In the genomic region with DNA sequence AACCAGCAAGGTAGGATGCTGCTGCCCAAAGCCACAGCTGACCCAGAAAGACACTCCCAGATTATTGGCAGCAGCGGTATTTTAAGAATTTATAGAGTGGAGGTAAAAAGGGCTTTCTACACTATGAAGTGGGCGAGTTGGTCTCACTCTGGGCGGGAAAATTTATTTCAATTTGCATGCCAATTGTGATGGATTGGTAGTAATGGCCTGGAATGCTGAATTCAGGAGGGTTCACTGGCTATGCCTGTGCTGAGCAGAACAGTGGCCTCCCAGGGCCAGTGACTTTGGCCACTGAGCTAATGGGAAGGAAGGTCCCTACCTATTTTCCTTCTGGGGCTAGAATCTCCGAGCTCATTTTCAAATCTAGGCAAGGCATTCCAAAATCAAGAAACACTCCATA, we compare ENCODE assay signal across 3 cellular contexts.
TF ChIP-seq lines count a peak whose summit lies in the region.

No MANE protein-coding gene starts in this region.

TF ChIP-seq in GM23338, 12 proteins besides CTCF, POLR2A, EP300 and RAD21:
- TF ChIP-seq ZNF114 (CRISPR knock-in tag; IDR thresholded peaks at IDR 0.05) (no peak), NANOG (IDR thresholded peaks at IDR 0.05; ENCODE audit: borderline replicate concordance) (no peak), ZNF331 (CRISPR knock-in tag; IDR thresholded peaks at IDR 0.05; ENCODE audit: low read depth) (no peak), ETS1 (IDR thresholded peaks at IDR 0.05) (no peak), REST (IDR thresholded peaks at IDR 0.05; ENCODE audit: unreplicated experiment) (no peak), JUNB (IDR thresholded peaks at IDR 0.05; ENCODE audit: unreplicated experiment) (no peak), CREB1 (CRISPR knock-in tag; IDR thresholded peaks at IDR 0.05; ENCODE audit: low read depth) (no peak)

TF ChIP-seq in IMR-90, 13 proteins besides CTCF, POLR2A, EP300 and RAD21:
- TF ChIP-seq MAFK (IDR thresholded peaks at IDR 0.05; ENCODE audit: low read depth, low read length) (no peak), MAZ (IDR thresholded peaks at IDR 0.05; ENCODE audit: borderline replicate concordance, low read depth, low read length) (no peak), CEBPB (IDR thresholded peaks at IDR 0.05; ENCODE audit: low read depth, low read length) (no peak), NFE2L2 (IDR thresholded peaks at IDR 0.05; ENCODE audit: low read depth, low read length) (no peak), MXI1 (IDR thresholded peaks at IDR 0.05; ENCODE audit: borderline replicate concordance, low read depth, low read length) (no peak), RCOR1 (IDR thresholded peaks at IDR 0.05; ENCODE audit: insufficient replicate concordance, low read length) (no peak), SMC3 (IDR thresholded peaks at IDR 0.05; ENCODE audit: low read depth, low read length) (no peak), BHLHE40 (IDR thresholded peaks at IDR 0.05; ENCODE audit: low read depth, low read length) (no peak), FOS (IDR thresholded peaks at IDR 0.05; ENCODE audit: low read depth, low read length) (no peak), RFX5 (IDR thresholded peaks at IDR 0.05; ENCODE audit: low read depth, low read length) (no peak), CHD1 (IDR thresholded peaks at IDR 0.05; ENCODE audit: low read depth, low read length) (no peak)
- TF ChIP-seq, protein P1, sequence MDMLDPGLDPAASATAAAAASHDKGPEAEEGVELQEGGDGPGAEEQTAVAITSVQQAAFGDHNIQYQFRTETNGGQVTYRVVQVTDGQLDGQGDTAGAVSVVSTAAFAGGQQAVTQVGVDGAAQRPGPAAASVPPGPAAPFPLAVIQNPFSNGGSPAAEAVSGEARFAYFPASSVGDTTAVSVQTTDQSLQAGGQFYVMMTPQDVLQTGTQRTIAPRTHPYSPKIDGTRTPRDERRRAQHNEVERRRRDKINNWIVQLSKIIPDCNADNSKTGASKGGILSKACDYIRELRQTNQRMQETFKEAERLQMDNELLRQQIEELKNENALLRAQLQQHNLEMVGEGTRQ (IDR thresholded peaks at IDR 0.05; ENCODE audit: low read depth, low read length): no peak
- TF ChIP-seq, protein P2, sequence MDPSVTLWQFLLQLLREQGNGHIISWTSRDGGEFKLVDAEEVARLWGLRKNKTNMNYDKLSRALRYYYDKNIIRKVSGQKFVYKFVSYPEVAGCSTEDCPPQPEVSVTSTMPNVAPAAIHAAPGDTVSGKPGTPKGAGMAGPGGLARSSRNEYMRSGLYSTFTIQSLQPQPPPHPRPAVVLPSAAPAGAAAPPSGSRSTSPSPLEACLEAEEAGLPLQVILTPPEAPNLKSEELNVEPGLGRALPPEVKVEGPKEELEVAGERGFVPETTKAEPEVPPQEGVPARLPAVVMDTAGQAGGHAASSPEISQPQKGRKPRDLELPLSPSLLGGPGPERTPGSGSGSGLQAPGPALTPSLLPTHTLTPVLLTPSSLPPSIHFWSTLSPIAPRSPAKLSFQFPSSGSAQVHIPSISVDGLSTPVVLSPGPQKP (IDR thresholded peaks at IDR 0.05; ENCODE audit: borderline replicate concordance, low read depth, low read length): no peak

TF ChIP-seq in WTC11, 78 proteins besides CTCF, POLR2A, EP300 and RAD21:
- TF ChIP-seq, protein P1 (CRISPR knock-in tag; IDR thresholded peaks at IDR 0.05): no peak
- TF ChIP-seq ZBTB21 (CRISPR knock-in tag; IDR thresholded peaks at IDR 0.05; ENCODE audit: borderline replicate concordance): no peak
- TF ChIP-seq ATF2 (CRISPR knock-in tag; IDR thresholded peaks at IDR 0.05; ENCODE audit: borderline replicate concordance, low read depth): no peak
- TF ChIP-seq CBFB (CRISPR knock-in tag; IDR thresholded peaks at IDR 0.05; ENCODE audit: low read depth): no peak
- TF ChIP-seq PRRX2 (CRISPR knock-in tag; IDR thresholded peaks at IDR 0.05): no peak
- TF ChIP-seq, protein P3, sequence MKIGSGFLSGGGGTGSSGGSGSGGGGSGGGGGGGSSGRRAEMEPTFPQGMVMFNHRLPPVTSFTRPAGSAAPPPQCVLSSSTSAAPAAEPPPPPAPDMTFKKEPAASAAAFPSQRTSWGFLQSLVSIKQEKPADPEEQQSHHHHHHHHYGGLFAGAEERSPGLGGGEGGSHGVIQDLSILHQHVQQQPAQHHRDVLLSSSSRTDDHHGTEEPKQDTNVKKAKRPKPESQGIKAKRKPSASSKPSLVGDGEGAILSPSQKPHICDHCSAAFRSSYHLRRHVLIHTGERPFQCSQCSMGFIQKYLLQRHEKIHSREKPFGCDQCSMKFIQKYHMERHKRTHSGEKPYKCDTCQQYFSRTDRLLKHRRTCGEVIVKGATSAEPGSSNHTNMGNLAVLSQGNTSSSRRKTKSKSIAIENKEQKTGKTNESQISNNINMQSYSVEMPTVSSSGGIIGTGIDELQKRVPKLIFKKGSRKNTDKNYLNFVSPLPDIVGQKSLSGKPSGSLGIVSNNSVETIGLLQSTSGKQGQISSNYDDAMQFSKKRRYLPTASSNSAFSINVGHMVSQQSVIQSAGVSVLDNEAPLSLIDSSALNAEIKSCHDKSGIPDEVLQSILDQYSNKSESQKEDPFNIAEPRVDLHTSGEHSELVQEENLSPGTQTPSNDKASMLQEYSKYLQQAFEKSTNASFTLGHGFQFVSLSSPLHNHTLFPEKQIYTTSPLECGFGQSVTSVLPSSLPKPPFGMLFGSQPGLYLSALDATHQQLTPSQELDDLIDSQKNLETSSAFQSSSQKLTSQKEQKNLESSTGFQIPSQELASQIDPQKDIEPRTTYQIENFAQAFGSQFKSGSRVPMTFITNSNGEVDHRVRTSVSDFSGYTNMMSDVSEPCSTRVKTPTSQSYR (CRISPR knock-in tag; IDR thresholded peaks at IDR 0.05): no peak
- TF ChIP-seq TEAD1 (CRISPR knock-in tag; IDR thresholded peaks at IDR 0.05): no peak
- TF ChIP-seq TCF7 (CRISPR knock-in tag; IDR thresholded peaks at IDR 0.05; ENCODE audit: low read depth): no peak
- no peak for TF ChIP-seq RELA (CRISPR knock-in tag; IDR thresholded peaks at IDR 0.05; ENCODE audit: borderline replicate concordance)
- no peak for TF ChIP-seq SMAD3 (CRISPR knock-in tag; IDR thresholded peaks at IDR 0.05; ENCODE audit: borderline replicate concordance)
- no peak for TF ChIP-seq NR1H2 (CRISPR knock-in tag; IDR thresholded peaks at IDR 0.05)
- no peak for TF ChIP-seq ZBTB43 (CRISPR knock-in tag; IDR thresholded peaks at IDR 0.05)
- TF ChIP-seq EMX1 (CRISPR knock-in tag; IDR thresholded peaks at IDR 0.05): no peak
- no peak for TF ChIP-seq NFYB (CRISPR knock-in tag; conservative IDR thresholded peaks at IDR 0.05; ENCODE audit: low read depth)
- TF ChIP-seq KAT7 (CRISPR knock-in tag; IDR thresholded peaks at IDR 0.05; ENCODE audit: borderline replicate concordance): no peak
- no peak for TF ChIP-seq ESRRA (CRISPR knock-in tag; IDR thresholded peaks at IDR 0.05; ENCODE audit: borderline replicate concordance)
TF ChIP-seq in WTC11: peak in this region for 0.
